Comparison of ENCODE assay signal across 15 cellular contexts in genomic region chr14:21302013-21302857, GRCh38. TPM values are rescaled to one million over a fixed set of nuclear protein-coding genes. Genes with fewer than 3 reads are reported as not detected.
"Had no signal": no experiment of that assay in that cellular context is flagged by ENCODE, and none has a peak within 500 bp of the region (broad histone marks: within the 10 kb centered on the region; RNA-seq: fewer than 3 reads in every experiment).

No MANE protein-coding gene starts in this region.

- H3K27ac ChIP-seq: ascending aorta, cardiac muscle cell, esophagus muscularis mucosa, prostate gland had no signal

- DNase-seq: activated CD4-positive, alpha-beta T cell treated with anti-CD3 and anti-CD28 coated beads for 1 hour; activated CD8-positive, alpha-beta memory T cell treated with anti-CD3 and anti-CD28 coated beads, Interleukin-2, amount 50 U/mL, for 48 hours; activated CD8-positive, alpha-beta T cell treated with anti-CD3 and anti-CD28 coated beads, Interleukin-2, amount 10 ng/mL, durations not matched to agents 7 days and 5 days; activated naive CD4-positive, alpha-beta T cell treated with Interleukin-2 at 50 U/mL for 16 hours; activated naive CD8-positive, alpha-beta T cell treated with anti-CD3 and anti-CD28 coated beads, Interleukin-2, amount 50 U/mL, for 24 hours; stimulated activated CD4-positive, alpha-beta T cell treated with anti-CD3 and anti-CD28 coated beads, Interleukin-12 subunit alpha, Interleukin-12 subunit beta, amount 100 ng/mL, for 4 hours had no signal

- H3K36me3 ChIP-seq: ascending aorta, cardiac muscle cell, esophagus muscularis mucosa, prostate gland had no signal

- H3K4me3 ChIP-seq: ascending aorta, cardiac muscle cell, esophagus muscularis mucosa, prostate gland had no signal

- H3K27me3 ChIP-seq: ascending aorta had no signal

- H3K4me1 ChIP-seq: prostate gland had no signal

- ATAC-seq: activated CD8-positive, alpha-beta T cell treated with anti-CD3 and anti-CD28 coated beads, Interleukin-2, amount 10 ng/mL, durations not matched to agents 7 days and 5 days; activated naive CD8-positive, alpha-beta T cell treated with anti-CD3 and anti-CD28 coated beads, Interleukin-2, amount 50 U/mL, for 24 hours; left lobe of liver; natural killer cell treated with Interleukin-12 subunit alpha and Interleukin-12 subunit beta and Interleukin-15 and Interleukin-18, amount 100 ng/mL, for 72 hours had no signal

- H3K9me3 ChIP-seq: ascending aorta, esophagus muscularis mucosa, prostate gland had no signal

RNA-seq across cellular contexts. Expression of gene RPGRIP1, which starts 22.4 kb away (rescaled TPM):
- total RNA-seq: activated CD8-positive, alpha-beta T cell treated with anti-CD3 and anti-CD28 coated beads, Interleukin-2, amount 10 ng/mL, durations not matched to agents 7 days and 5 days; activated T-helper 1 cell treated with anti-CD3 and anti-CD28 coated beads, Interleukin-12 subunit alpha, Interleukin-12 subunit beta, Interleukin-2, Interleukin-4 antibody, amounts not matched to agents 30 ng/mL and 10 ng/mL and 1 ng/mL, durations not matched to agents 14 hours and 24 hours and 36 hours; ascending aorta; cardiac muscle cell; esophagus muscularis mucosa; fibroblast of villous mesenchyme; temporal lobe had no signal
